ENCODE assay signal across 8 cellular contexts in the genomic region with DNA sequence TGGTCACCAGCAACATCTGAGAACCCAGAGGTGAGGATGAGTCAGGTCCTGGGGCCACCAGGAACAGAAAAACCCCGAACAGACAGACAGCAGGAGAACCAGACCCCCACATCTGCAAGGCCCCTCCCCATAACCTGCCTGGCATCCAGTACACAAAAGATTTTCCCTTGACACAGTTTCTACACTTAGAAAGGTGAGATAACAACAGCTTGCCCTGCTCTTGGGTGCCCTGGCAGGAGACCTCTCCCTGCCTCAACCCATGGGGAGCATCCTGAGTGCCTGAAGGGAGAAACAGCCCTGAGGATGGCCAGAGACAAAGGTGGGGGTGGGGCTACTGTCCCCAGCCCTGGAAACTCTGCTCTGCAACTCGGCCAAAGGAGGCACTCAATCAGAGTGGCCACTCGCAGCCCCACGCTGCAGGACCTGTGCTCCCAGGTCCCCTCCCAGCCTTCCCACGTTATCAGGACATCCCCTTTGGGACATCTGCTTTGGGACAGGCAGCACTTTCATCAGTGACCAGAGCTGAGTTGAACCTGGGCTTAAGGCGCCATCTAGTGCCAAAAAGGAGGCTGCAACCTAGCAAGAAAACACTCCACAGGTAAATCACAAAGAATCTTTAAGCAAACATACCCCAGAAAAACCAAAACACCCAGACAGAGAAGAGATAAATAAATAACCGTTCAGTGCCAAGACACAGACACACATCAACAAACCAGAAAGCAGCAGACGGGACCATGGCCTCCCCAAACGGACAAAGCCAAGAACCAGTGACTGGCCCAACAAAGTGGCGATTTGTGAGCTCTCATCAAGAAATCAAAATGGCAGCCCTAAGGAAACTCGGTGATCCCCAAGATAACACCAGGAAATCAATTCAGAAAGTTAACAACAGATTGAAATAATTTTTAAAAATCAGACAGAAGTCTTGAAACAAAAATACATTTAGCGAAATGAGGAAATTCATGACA.
A peak's percentile ranks its signal among the peaks of the same experiment; 100 is the strongest.
DNase-seq lines count a peak whose midpoint lies in the region; ATAC-seq and TF ChIP-seq lines count a peak whose summit lies in the region.

No MANE protein-coding gene starts in this region.

- ATAC-seq in HCT116: peak; percentile 82
- ATAC-seq in Panc1: peak; percentile 72
- ATAC-seq in GM18873 (IDR thresholded peaks at IDR 0.05; ENCODE audit: low FRiP score, unreplicated experiment): no peak
- ATAC-seq in GM18867 (IDR thresholded peaks at IDR 0.05; ENCODE audit: unreplicated experiment): no peak
- no peak for ATAC-seq in effector memory CD8-positive, alpha-beta T cell (replicated peaks)

- CTCF ChIA-PET in HCT116 (lab: Charles Lee) (interaction anchor here (0.9 to 1.1 kb wide), 2 partner anchors 13 to 921 kb away, joined by 3 to 4 read pairs; no protein-coding TSS in a partner anchor), Panc1 (lab: Charles Lee) (interaction anchor here (0.5 to 1.3 kb wide), 4 partner anchors 48 to 879 kb away, joined by 3 to 5 read pairs (median 4); no protein-coding TSS in a partner anchor)

- H3K9me3 Mint-ChIP-seq in glutamatergic neuron (ENCODE audit: unreplicated experiment): peaks cover 10% of the 10 kb centered on the region
- H3K9me3 Mint-ChIP-seq in effector memory CD8-positive, alpha-beta T cell: peaks cover 3 to 18% of the 10 kb centered on the region in 2 donors

- H3K27ac Mint-ChIP-seq in glutamatergic neuron (ENCODE audit: unreplicated experiment): no peak overlapping the region
- H3K27ac Mint-ChIP-seq in effector memory CD8-positive, alpha-beta T cell: no peak overlapping the region

- peaks cover 29% of the 10 kb centered on the region for H3K27me3 Mint-ChIP-seq in glutamatergic neuron (ENCODE audit: unreplicated experiment)
- H3K27me3 Mint-ChIP-seq in effector memory CD8-positive, alpha-beta T cell: peaks cover 33 to 50% of the 10 kb centered on the region in 2 donors

- in situ Hi-C loops in Panc1 (cut with HindIII; ENCODE audit: low pct_unique_long_range_greater_than_20kb, low sequenced_read_pairs): no loop called here

- no peaks in the 10 kb centered on the region for H3K4me1 ChIP-seq in HCT116 (ENCODE audit: control insufficient read depth in 1 of 2, insufficient read depth in 2 of 2, low read length in 2 of 2)
- H3K4me1 ChIP-seq in Panc1 (ENCODE audit: control insufficient read depth, insufficient read depth, low read length): no peaks in the 10 kb centered on the region

- no peaks in the 10 kb centered on the region for H3K79me2 ChIP-seq in HCT116 (ENCODE audit: insufficient read depth, low read length)

- no peak for TF ChIP-seq POLR2A in HCT116 (IDR thresholded peaks at IDR 0.05; ENCODE audit: borderline replicate concordance, extremely low read depth, insufficient read depth, insufficient read length)

- intact Hi-C loops in HCT116 (cut with micrococcal nuclease) (loop anchor here (1.0 to 10.0 kb wide), 3 partner anchors 299 to 922 kb away; no protein-coding TSS in a partner anchor), Panc1 (cut with micrococcal nuclease; ENCODE audit: unreplicated experiment) (loop anchor here (2.0 kb wide), 1 partner anchor 299 kb away; no protein-coding TSS in a partner anchor)

- H2AFZ ChIP-seq in HCT116 (ENCODE audit: low read depth, low read length, poor library complexity, severe bottlenecking): no peak overlapping the region

- RAD21 ChIA-PET in HCT116 (lab: Charles Lee; ENCODE audit: low non-redundant PET in 1 of 2, low total read pairs in 2 of 2, uncharacterized antibody in 2 of 2, unreplicated experiment in 2 of 2): no interaction called here

- TF ChIP-seq RAD21 in HCT116 (IDR thresholded peaks at IDR 0.05; ENCODE audit: low read depth): peak; percentile 88

- no peaks in the 10 kb centered on the region for H3K9me3 ChIP-seq in HCT116 (ENCODE audit: control insufficient read depth in 1 of 2, insufficient read depth in 1 of 2, low read depth in 1 of 2, low read length in 2 of 2)
- no peaks in the 10 kb centered on the region for H3K9me3 ChIP-seq in Panc1 (ENCODE audit: control insufficient read depth, insufficient read depth, low read depth, low read length)

- peaks cover 8% of the 10 kb centered on the region for H3K4me1 Mint-ChIP-seq in glutamatergic neuron (ENCODE audit: low read depth, unreplicated experiment)
- no peaks in the 10 kb centered on the region for H3K4me1 Mint-ChIP-seq in effector memory CD8-positive, alpha-beta T cell (ENCODE audit: low read depth in 2 of 2)

- POLR2A ChIA-PET in HCT116 (lab: Charles Lee) (no interaction called here), Panc1 (lab: Charles Lee) (no interaction called here)

- BruUV-seq in HCT116 (replicated peaks; lab: Mats Ljungman, UMichigan) (no TSS peak), Panc1 (replicated peaks; lab: Mats Ljungman, UMichigan) (no TSS peak)

- H3K9ac ChIP-seq in HCT116 (ENCODE audit: low read length): no peak overlapping the region

- H3K4me3 Mint-ChIP-seq in glutamatergic neuron (ENCODE audit: unreplicated experiment): no peak overlapping the region
- no peak overlapping the region for H3K4me3 Mint-ChIP-seq in effector memory CD8-positive, alpha-beta T cell

- no peaks in the 10 kb centered on the region for H3K9me2 ChIP-seq in HCT116 (ENCODE audit: insufficient read depth)

- H3K36me3 ChIP-seq in HCT116 (ENCODE audit: control insufficient read depth in 1 of 2, insufficient read depth in 2 of 2, low read length in 2 of 2) (no peaks in the 10 kb centered on the region), Panc1 (ENCODE audit: control insufficient read depth, insufficient read depth, low read length) (no peaks in the 10 kb centered on the region)

- H4K20me1 ChIP-seq in HCT116 (ENCODE audit: insufficient read depth): no peaks in the 10 kb centered on the region

- peaks cover 22% of the 10 kb centered on the region for H3K36me3 Mint-ChIP-seq in glutamatergic neuron (ENCODE audit: unreplicated experiment)
- peaks cover 5% of the 10 kb centered on the region for H3K36me3 Mint-ChIP-seq in effector memory CD8-positive, alpha-beta T cell (ENCODE audit: insufficient read depth)

- H3K27me3 ChIP-seq in HCT116 (ENCODE audit: insufficient read depth, low read length): no peaks in the 10 kb centered on the region
- H3K27me3 ChIP-seq in Panc1 (ENCODE audit: control insufficient read depth, insufficient read depth, low read length): peaks cover 10% of the 10 kb centered on the region

- DNase-seq in HCT116 (ENCODE audit: low read depth, low spot score): peak; percentile 22
- DNase-seq in Panc1 (ENCODE audit: low read depth, low spot score): peak; percentile 38
- DNase-seq in glutamatergic neuron: peak; percentile 53
- no peak for DNase-seq in NCI-H446 treated with DMSO at 0.1 percent for 48 hours (lab: John Stamatoyannopoulos, UW)
- DNase-seq in effector memory CD8-positive, alpha-beta T cell: no peak

- peak; percentile 93 for TF ChIP-seq CTCF in C4-2B (conservative IDR thresholded peaks at IDR 0.05)
- TF ChIP-seq CTCF in HCT116 (IDR thresholded peaks at IDR 0.05 in 2 of 3, conservative IDR thresholded peaks at IDR 0.05 in 1 of 3; ENCODE audit: borderline replicate concordance in 1 of 3, insufficient read depth in 1 of 3, low read depth in 2 of 3, low read length in 2 of 3): peak; percentile 64 to 82 (median 82)
- TF ChIP-seq CTCF in Panc1 (IDR thresholded peaks at IDR 0.05): peak; percentile 87
- peak; percentile 64 for TF ChIP-seq CTCF in glutamatergic neuron (IDR thresholded peaks at IDR 0.05; ENCODE audit: partially characterized antibody, unreplicated experiment)

- H3K4me2 ChIP-seq in HCT116 (ENCODE audit: low read length): no peak overlapping the region

- H3K4me3 ChIP-seq in HCT116 (replicated peaks in 1 of 2; ENCODE audit: low read depth in 1 of 2, low read length in 2 of 2) (no peak overlapping the region), Panc1 (ENCODE audit: low read depth in 2 of 2, low read length in 2 of 2) (no peak overlapping the region)

- H3K27ac ChIP-seq in C4-2B: no peak overlapping the region
- H3K27ac ChIP-seq in HCT116 (ENCODE audit: low read depth, low read length): no peak overlapping the region
- H3K27ac ChIP-seq in Panc1 (ENCODE audit: low read length): no peak overlapping the region

TF ChIP-seq in HCT116, 20 proteins besides CTCF, POLR2A, EP300 and RAD21:
- TF ChIP-seq EZH2phosphoT487 (IDR thresholded peaks at IDR 0.05; ENCODE audit: borderline replicate concordance) (no peak), CBX3 (IDR thresholded peaks at IDR 0.05; ENCODE audit: low read depth) (peak; percentile 74)

Comparison
In these comparisons a context has a peak if more than half of its experiments do, and no peak if none do; other contexts are left out.
1. ATAC-seq: peak in HCT116 (single experiment) and Panc1 (single experiment); none in GM18873 (single experiment), GM18867 (single experiment) and effector memory CD8-positive, alpha-beta T cell (single experiment).
2. DNase-seq: peak in HCT116 (single experiment), Panc1 (single experiment) and glutamatergic neuron (single experiment); none in NCI-H446 treated with DMSO at 0.1 percent for 48 hours (single experiment) and effector memory CD8-positive, alpha-beta T cell (0 of 3).
3. Peak in every context shown above with its lines, with median percentiles within 50 percentile points of each other: CTCF ChIP-seq.